Comparison of ENCODE assay signal across 23 cellular contexts in the genomic region with DNA sequence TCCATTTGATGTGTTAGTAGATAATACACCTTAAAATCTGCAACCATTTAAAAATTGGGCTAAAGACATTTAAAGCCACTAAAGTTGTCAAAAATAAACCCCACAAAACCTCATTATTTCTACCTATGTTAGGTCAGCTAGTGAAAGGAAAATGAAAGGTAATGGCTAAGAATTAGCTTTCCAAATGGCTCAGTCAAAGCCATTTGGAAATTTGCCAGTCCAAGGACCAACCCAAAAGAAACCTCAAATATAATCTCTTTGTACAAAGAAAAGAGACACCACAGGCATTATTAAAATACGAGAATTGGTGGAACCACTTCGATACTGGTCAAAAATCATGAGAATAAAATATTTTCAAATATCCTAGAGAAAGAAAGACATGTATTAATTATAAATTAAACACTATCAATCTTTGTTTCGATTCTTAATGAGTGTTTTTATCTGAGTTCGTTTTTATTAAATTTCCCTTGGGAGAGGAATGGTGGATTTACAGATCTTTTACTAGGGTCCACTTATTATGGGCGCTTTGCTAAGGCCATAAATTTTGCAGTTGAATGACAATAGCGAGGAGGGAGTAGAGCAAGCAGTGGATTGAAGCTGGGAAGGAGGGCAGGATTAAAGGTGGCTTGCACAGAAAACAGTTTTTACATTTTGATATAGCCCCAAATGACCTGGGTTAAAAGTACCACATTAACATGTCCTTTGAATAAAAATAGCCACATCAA.
"Had no signal": no experiment of that assay in that cellular context is flagged by ENCODE, and none has a peak within 500 bp of the region (broad histone marks: within the 10 kb centered on the region; RNA-seq: fewer than 3 reads in every experiment).

No MANE protein-coding gene starts in this region.

- H3K27me3 ChIP-seq: adrenal gland, body of pancreas had no signal

- H3K36me3 ChIP-seq: adrenal gland had no signal

- H3K27ac ChIP-seq: adrenal gland, body of pancreas, SK-N-MC, VCaP had no signal

- H3K4me3 ChIP-seq: adrenal gland, body of pancreas, SK-N-MC had no signal

- DNase-seq: activated CD4-positive, alpha-beta memory T cell treated with anti-CD3 and anti-CD28 coated beads for 36 hours; activated CD4-positive, alpha-beta T cell treated with anti-CD3 and anti-CD28 coated beads, Interleukin-2, amount 10 ng/mL, durations not matched to agents 7 days and 5 days; activated CD4-positive, CD25-positive, alpha-beta regulatory T cell; activated CD8-positive, alpha-beta memory T cell treated with anti-CD3 and anti-CD28 coated beads for 24 hours; activated gamma-delta T cell treated with Interleukin-2 at 50 U/mL for 16 hours; activated naive CD4-positive, alpha-beta T cell treated with anti-CD3 and anti-CD28 coated beads, Interleukin-2, amount 10 ng/mL, durations not matched to agents 7 days and 5 days; activated naive CD8-positive, alpha-beta T cell treated with anti-CD3 and anti-CD28 coated beads for 36 hours; activated T-cell treated with anti-CD3 and anti-CD28 coated beads, Interleukin-2, amount 50 U/mL, for 48 hours; adrenal gland; anterior cingulate cortex; body of pancreas; MM.1S; NCI-H146; NCI-H1930; NCI-H446; NCI-H524; NCI-H748 treated with DMSO at 0.1 percent for 48 hours; RPMI8226; T-cell had no signal

- H3K4me1 ChIP-seq: adrenal gland had no signal

- H3K9me3 ChIP-seq: adrenal gland, body of pancreas had no signal

- ATAC-seq: body of pancreas, Panc1, Right ventricle myocardium inferior, T-cell had no signal
